8 cellular contexts compared by ENCODE assay signal in genomic region chrX:52923781-52924241, GRCh38. TPM values are rescaled to one million over a fixed set of nuclear protein-coding genes. Genes with fewer than 3 reads are reported as not detected.
A peak's percentile ranks its signal among the peaks of the same experiment; 100 is the strongest.
DNase-seq lines count a peak whose midpoint lies in the region; ATAC-seq, FAIRE-seq and TF ChIP-seq lines count a peak whose summit lies in the region.

No MANE protein-coding gene starts in this region.

- TF ChIP-seq CTCF in endodermal cell (conservative IDR thresholded peaks at IDR 0.05) (no peak), spleen (IDR thresholded peaks at IDR 0.05 in 8 of 11, conservative IDR thresholded peaks at IDR 0.05 in 3 of 11) (no peak)
- no peak for TF ChIP-seq CTCF in activated CD8-positive, alpha-beta T cell treated with anti-CD3 and anti-CD28 coated beads for 36 hours (IDR thresholded peaks at IDR 0.05)

- CTCF ChIA-PET in activated CD8-positive, alpha-beta T cell treated with anti-CD3 and anti-CD28 coated beads for 36 hours (lab: Charles Lee), result no interaction called here

- H3K4me1 ChIP-seq in BLaER1 treated with 17β-estradiol and CSF1 and Interleukin-3, amounts not matched to agents 10 nM and 100 nM, result peaks cover 31 to 55% (median 40%) of the 10 kb centered on the region in 10 experiments
- H3K4me1 ChIP-seq in endodermal cell (ENCODE audit: control insufficient read depth, insufficient read depth, low read length) (no peaks in the 10 kb centered on the region), spleen (peaks cover 0 to 34% (median 22%) of the 10 kb centered on the region in 6 donors)

- H3K27me3 Mint-ChIP-seq in IgD-negative memory B cell (no peaks in the 10 kb centered on the region), endodermal cell (ENCODE audit: insufficient read depth) (no peaks in the 10 kb centered on the region)
- peaks cover 8% of the 10 kb centered on the region for H3K27me3 Mint-ChIP-seq in activated CD8-positive, alpha-beta T cell treated with anti-CD3 and anti-CD28 coated beads for 36 hours

- POLR2A ChIA-PET in activated CD8-positive, alpha-beta T cell treated with anti-CD3 and anti-CD28 coated beads for 36 hours (lab: Charles Lee), result no interaction called here

- H3K9ac ChIP-seq in BLaER1 treated with 17β-estradiol and CSF1 and Interleukin-3, amounts not matched to agents 10 nM and 100 nM, result peak overlapping the region in 5 of 11 experiments; percentile 2 to 42 (median 39); a peak in 5 of 22 replicates
- H3K9ac ChIP-seq in endodermal cell (ENCODE audit: extremely low read depth, low read length, poor library complexity, severe bottlenecking), result no peak overlapping the region

- peak overlapping the region in 1 of 10 experiments; percentile 18; a peak in 1 of 20 replicates for H3K4me3 ChIP-seq in BLaER1 treated with 17β-estradiol and CSF1 and Interleukin-3, amounts not matched to agents 10 nM and 100 nM
- H3K4me3 ChIP-seq in endodermal cell (ENCODE audit: low read length) (no peak overlapping the region), spleen (peak overlapping the region in 1 of 8 donors; percentile 29)

- H3K9me3 Mint-ChIP-seq in IgD-negative memory B cell (no peaks in the 10 kb centered on the region), endodermal cell (peaks cover 46% of the 10 kb centered on the region)
- no peaks in the 10 kb centered on the region for H3K9me3 Mint-ChIP-seq in activated CD8-positive, alpha-beta T cell treated with anti-CD3 and anti-CD28 coated beads for 36 hours

- H3K4me2 ChIP-seq in BLaER1 treated with 17β-estradiol and CSF1 and Interleukin-3, amounts not matched to agents 10 nM and 100 nM, result peak overlapping the region; percentile 9 to 79 (median 48); a peak in 20 of 22 replicates

- H3K4me1 Mint-ChIP-seq in IgD-negative memory B cell (peaks cover 14 to 29% (median 24%) of the 10 kb centered on the region in 3 donors), endodermal cell (no peaks in the 10 kb centered on the region)
- H3K4me1 Mint-ChIP-seq in activated CD8-positive, alpha-beta T cell treated with anti-CD3 and anti-CD28 coated beads for 36 hours (ENCODE audit: low read depth), result peaks cover 19% of the 10 kb centered on the region

- no peaks in the 10 kb centered on the region for H3K36me3 ChIP-seq in BLaER1 treated with 17β-estradiol and CSF1 and Interleukin-3, amounts not matched to agents 10 nM and 100 nM
- H3K36me3 ChIP-seq in endodermal cell (ENCODE audit: control insufficient read depth, insufficient read depth, low read length) (no peaks in the 10 kb centered on the region), spleen (no peaks in the 10 kb centered on the region)

- DNase-seq in endodermal cell, result peak; percentile 33
- peak; percentile 70 for DNase-seq in spleen
- DNase-seq in activated CD8-positive, alpha-beta T cell treated with anti-CD3 and anti-CD28 coated beads for 36 hours, result no peak
- DNase-seq in activated effector memory CD4-positive, alpha-beta T cell treated with Interleukin-2 at 50 U/mL for 16 hours, result no peak
- DNase-seq in H54 (ENCODE audit: insufficient read length, low spot score), result no peak

- peaks cover 0 to 21% (median 7%) of the 10 kb centered on the region in 11 experiments; a peak in 13 of 22 replicates for H4K20me1 ChIP-seq in BLaER1 treated with 17β-estradiol and CSF1 and Interleukin-3, amounts not matched to agents 10 nM and 100 nM

- ATAC-seq in GM21367 (IDR thresholded peaks at IDR 0.05; ENCODE audit: unreplicated experiment), result peak; percentile 56
- ATAC-seq in activated CD8-positive, alpha-beta T cell treated with anti-CD3 and anti-CD28 coated beads for 36 hours, result no peak

- H3K27ac ChIP-seq in BLaER1 treated with 17β-estradiol and CSF1 and Interleukin-3, amounts not matched to agents 10 nM and 100 nM, result peak overlapping the region in 3 of 11 experiments; percentile 2 to 18 (median 15); a peak in 2 of 22 replicates
- H3K27ac ChIP-seq in endodermal cell (ENCODE audit: low read depth, low read length), result no peak overlapping the region
- peak overlapping the region in 5 of 8 donors; percentile 7 to 61 (median 57) for H3K27ac ChIP-seq in spleen

- H3K36me3 Mint-ChIP-seq in IgD-negative memory B cell, result no peaks in the 10 kb centered on the region
- no peaks in the 10 kb centered on the region for H3K36me3 Mint-ChIP-seq in endodermal cell (ENCODE audit: low read depth)
- no peaks in the 10 kb centered on the region for H3K36me3 Mint-ChIP-seq in activated CD8-positive, alpha-beta T cell treated with anti-CD3 and anti-CD28 coated beads for 36 hours (ENCODE audit: low read depth)

- no peaks in the 10 kb centered on the region for H3K9me3 ChIP-seq in BLaER1 treated with 17β-estradiol and CSF1 and Interleukin-3, amounts not matched to agents 10 nM and 100 nM (replicated peaks in 1 of 11)
- H3K9me3 ChIP-seq in endodermal cell (ENCODE audit: control insufficient read depth, low read length) (no peaks in the 10 kb centered on the region), spleen (no peaks in the 10 kb centered on the region)

- H3K27me3 ChIP-seq in BLaER1 treated with 17β-estradiol and CSF1 and Interleukin-3, amounts not matched to agents 10 nM and 100 nM, result peaks cover 58 to 78% (median 73%) of the 10 kb centered on the region in 11 experiments
- H3K27me3 ChIP-seq in endodermal cell (ENCODE audit: control insufficient read depth, insufficient read depth, low read length, poor library complexity, severe bottlenecking), result no peaks in the 10 kb centered on the region
- H3K27me3 ChIP-seq in spleen (replicated peaks in 1 of 7), result peaks cover 0 to 10% (median 0%) of the 10 kb centered on the region in 7 donors

- H3K4me3 Mint-ChIP-seq in IgD-negative memory B cell (peak overlapping the region in 3 of 4 donors; percentile 46 to 81 (median 75)), endodermal cell (no peak overlapping the region)
- no peak overlapping the region for H3K4me3 Mint-ChIP-seq in activated CD8-positive, alpha-beta T cell treated with anti-CD3 and anti-CD28 coated beads for 36 hours

- 95% methylated on average over 4 of the region's 4 CpGs; no CpG with 5 or more reads in 1 of the 2 experiments for WGBS in endodermal cell (ENCODE audit: insufficient coverage in 1 of 2, insufficient read length in 1 of 2), 2 experiments
- WGBS in spleen, 5 donors, result 20 to 42% (median 39%) methylated on average over 4 of the region's 4 CpGs

- H3K27ac Mint-ChIP-seq in IgD-negative memory B cell (peak overlapping the region; percentile 72 to 91 (median 82)), endodermal cell (no peak overlapping the region)
- no peak overlapping the region for H3K27ac Mint-ChIP-seq in activated CD8-positive, alpha-beta T cell treated with anti-CD3 and anti-CD28 coated beads for 36 hours

- FAIRE-seq in H54 (lab: Jason Lieb, UNC), result no peak

- intact Hi-C loops in spleen (cut with DNase I; ENCODE audit: low total_unique reads), result no loop called here
- intact Hi-C loops in activated CD8-positive, alpha-beta T cell treated with anti-CD3 and anti-CD28 coated beads for 36 hours (cut with micrococcal nuclease), result no loop called here

- TF ChIP-seq POLR2A in spleen (IDR thresholded peaks at IDR 0.05), result no peak
- no peak for TF ChIP-seq POLR2A in H54 (IDR thresholded peaks at IDR 0.05; ENCODE audit: low read depth, low read length)

RNA-seq across cellular contexts. Expression of gene FAM156B, which starts 26.7 kb away (rescaled TPM):
- polyA plus RNA-seq in IgD-negative memory B cell (7.4 TPM), spleen (10 to 100 TPM; 32.8 to 90.8 (median 58.7) TPM)
- total RNA-seq in endodermal cell (10 to 100 TPM; 10.9 to 12.8 TPM), spleen (10 to 100 TPM in 6 of 7 donors, 1 to 10 TPM in 1; 9.5 to 35.6 (median 21.0) TPM)
- polyA plus RNA-seq in endodermal cell (2013, experiment 1 of 2), result 14.1 TPM
- polyA plus RNA-seq in endodermal cell (2013, experiment 2 of 2), result 15.6 TPM
- total RNA-seq in activated CD8-positive, alpha-beta T cell treated with anti-CD3 and anti-CD28 coated beads for 36 hours, result 10 to 100 TPM; 14.5 to 16.2 TPM

RNA-seq across cellular contexts. Expression of gene FAM156A, which starts 34.5 kb away (rescaled TPM):
- 3.8 TPM for polyA plus RNA-seq in IgD-negative memory B cell
- 10 to 100 TPM; 14.0 to 21.6 TPM for total RNA-seq in endodermal cell
- polyA plus RNA-seq in endodermal cell (2013, experiment 1 of 2), result 18.1 TPM
- 10.7 TPM for polyA plus RNA-seq in endodermal cell (2013, experiment 2 of 2)
- 10 to 100 TPM; 18.3 to 29.7 (median 25.9) TPM for total RNA-seq in spleen
- 10 to 100 TPM in 2 of 3 donors, 1 to 10 TPM in 1; 9.0 to 15.1 (median 10.5) TPM for polyA plus RNA-seq in spleen
- 10 to 100 TPM; 20.6 to 21.0 TPM for total RNA-seq in activated CD8-positive, alpha-beta T cell treated with anti-CD3 and anti-CD28 coated beads for 36 hours

RNA-seq across cellular contexts. Expression of gene XAGE3, which starts 55.9 kb away (rescaled TPM):
- not detected for polyA plus RNA-seq in IgD-negative memory B cell
- total RNA-seq in endodermal cell, result not detected
- not detected for polyA plus RNA-seq in endodermal cell (2013, experiment 1 of 2)
- polyA plus RNA-seq in endodermal cell (2013, experiment 2 of 2), result not detected
- total RNA-seq in spleen, result not detected
- polyA plus RNA-seq in spleen, result not detected
- not detected for total RNA-seq in activated CD8-positive, alpha-beta T cell treated with anti-CD3 and anti-CD28 coated beads for 36 hours

Comparison
In these comparisons a context has a peak if more than half of its experiments do, and no peak if none do; other contexts are left out.
1. H3K27ac Mint-ChIP-seq: peak in IgD-negative memory B cell (3 of 3); none in endodermal cell (single experiment) and activated CD8-positive, alpha-beta T cell treated with anti-CD3 and anti-CD28 coated beads for 36 hours (single experiment).
2. H3K4me3 Mint-ChIP-seq: peak in IgD-negative memory B cell (3 of 4); none in endodermal cell (single experiment) and activated CD8-positive, alpha-beta T cell treated with anti-CD3 and anti-CD28 coated beads for 36 hours (single experiment).
3. DNase-seq: peak in endodermal cell (single experiment) and spleen (single experiment); none in activated CD8-positive, alpha-beta T cell treated with anti-CD3 and anti-CD28 coated beads for 36 hours (single experiment), activated effector memory CD4-positive, alpha-beta T cell treated with Interleukin-2 at 50 U/mL for 16 hours (single experiment) and H54 (single experiment).